Comparison of ENCODE assay signal across 17 cellular contexts in the genomic region with DNA sequence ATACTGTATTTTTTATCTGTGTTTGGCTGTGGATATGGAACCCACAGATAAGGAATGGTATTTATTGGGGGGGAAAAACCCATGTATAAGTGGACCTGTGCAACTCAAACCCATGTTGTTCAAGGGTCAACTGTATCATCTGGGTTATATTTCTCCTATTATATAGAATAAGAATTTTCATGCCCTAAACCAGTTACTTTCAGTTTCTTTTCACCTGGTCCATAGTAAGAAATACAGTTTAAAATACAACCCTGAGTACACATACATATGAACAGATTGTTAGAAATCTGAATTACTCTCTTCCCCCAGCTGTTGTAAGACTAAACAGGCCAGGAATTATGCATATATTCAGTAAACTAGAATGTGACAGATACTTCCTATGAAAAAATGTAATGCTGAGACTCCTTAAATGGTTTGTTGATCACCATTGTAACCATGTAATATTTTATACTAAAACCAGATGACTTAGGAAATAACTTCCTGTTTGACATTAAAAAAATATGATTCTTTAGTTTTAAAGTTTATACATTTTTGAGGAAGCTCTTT. TPM values are rescaled to one million over a fixed set of nuclear protein-coding genes. Genes with fewer than 3 reads are reported as not detected.
DNase-seq lines count a peak whose midpoint lies in the region; ATAC-seq and TF ChIP-seq lines count a peak whose summit lies in the region.
"Had no signal": no experiment of that assay in that cellular context is flagged by ENCODE, and none has a peak within 500 bp of the region (broad histone marks: within the 10 kb centered on the region; RNA-seq: fewer than 3 reads in every experiment).

No MANE protein-coding gene starts in this region.

- no peaks in the 10 kb centered on the region for H3K27me3 Mint-ChIP-seq in activated CD4-positive, alpha-beta T cell treated with anti-CD3 and anti-CD28 coated beads, Interleukin-2, amount 10 ng/mL, durations not matched to agents 24 days and 14 days
- H3K27me3 Mint-ChIP-seq in HFFc6 (ENCODE audit: insufficient read depth) (no peaks in the 10 kb centered on the region), chondrocyte (ENCODE audit: low read depth) (no peaks in the 10 kb centered on the region)
- H3K27me3 Mint-ChIP-seq: naive thymus-derived CD8-positive, alpha-beta T cell; type B pancreatic cell had no signal

- H3K4me1 Mint-ChIP-seq in activated CD4-positive, alpha-beta T cell treated with anti-CD3 and anti-CD28 coated beads, Interleukin-2, amount 10 ng/mL, durations not matched to agents 24 days and 14 days, result peaks cover 11% of the 10 kb centered on the region
- no peaks in the 10 kb centered on the region for H3K4me1 Mint-ChIP-seq in HFFc6 (ENCODE audit: low read depth)
- peaks cover 22% of the 10 kb centered on the region for H3K4me1 Mint-ChIP-seq in chondrocyte (ENCODE audit: low read depth)

- H3K27ac Mint-ChIP-seq in activated CD4-positive, alpha-beta T cell treated with anti-CD3 and anti-CD28 coated beads, Interleukin-2, amount 10 ng/mL, durations not matched to agents 24 days and 14 days, result no peak overlapping the region
- H3K27ac Mint-ChIP-seq in HFFc6, result peak overlapping the region; percentile 43; the same call in 1 of the 2 replicates
- H3K27ac Mint-ChIP-seq in chondrocyte (ENCODE audit: unreplicated experiment), result peak overlapping the region; percentile 17
- H3K27ac Mint-ChIP-seq: brain, type B pancreatic cell had no signal

- H3K9me3 ChIP-seq in muscle layer of duodenum (ENCODE audit: control insufficient read depth in 1 of 2, low read length in 2 of 2), result no peaks in the 10 kb centered on the region

- H3K9me3 Mint-ChIP-seq in activated CD4-positive, alpha-beta T cell treated with anti-CD3 and anti-CD28 coated beads, Interleukin-2, amount 10 ng/mL, durations not matched to agents 24 days and 14 days, result no peaks in the 10 kb centered on the region
- H3K9me3 Mint-ChIP-seq in HFFc6 (no peaks in the 10 kb centered on the region), chondrocyte (ENCODE audit: low read depth) (no peaks in the 10 kb centered on the region)
- H3K9me3 Mint-ChIP-seq: naive thymus-derived CD8-positive, alpha-beta T cell; type B pancreatic cell had no signal

- no peak for ATAC-seq in HG03025 (IDR thresholded peaks at IDR 0.05; ENCODE audit: low FRiP score, unreplicated experiment)
- ATAC-seq: PC-3 had no signal

- no peak for DNase-seq in activated CD4-positive, alpha-beta T cell treated with anti-CD3 and anti-CD28 coated beads, Interleukin-2, amount 10 ng/mL, durations not matched to agents 24 days and 14 days
- DNase-seq in activated CD4-positive, alpha-beta T cell treated with anti-CD3 and anti-CD28 coated beads for 4 hours, result no peak
- DNase-seq in HFFc6 (no peak), chondrocyte (ENCODE audit: low spot score) (no peak), T1000 (lab: John Stamatoyannopoulos, UW) (no peak)
- no peak for DNase-seq in stimulated activated CD4-positive, alpha-beta T cell treated with anti-CD3 and anti-CD28 coated beads, Interleukin-4, amount 100 ng/mL, for 4 hours
- DNase-seq: activated CD8-positive, alpha-beta memory T cell treated with anti-CD3 and anti-CD28 coated beads, Interleukin-2, amount 50 U/mL, for 48 hours; DMS79 treated with DMSO at 0.1 percent for 48 hours; Karpas-422; naive thymus-derived CD8-positive, alpha-beta T cell; PC-3; small intestine had no signal

- H3K36me3 ChIP-seq in muscle layer of duodenum (ENCODE audit: control insufficient read depth in 1 of 2, insufficient read depth in 2 of 2, low read length in 2 of 2), result peaks cover 0 to 4% of the 10 kb centered on the region in 2 donors

- peak overlapping the region; percentile 2 for H3K27ac ChIP-seq in muscle layer of duodenum (ENCODE audit: low read length)

- H3K36me3 Mint-ChIP-seq in activated CD4-positive, alpha-beta T cell treated with anti-CD3 and anti-CD28 coated beads, Interleukin-2, amount 10 ng/mL, durations not matched to agents 24 days and 14 days (ENCODE audit: low read depth), result peaks cover 4% of the 10 kb centered on the region
- H3K36me3 Mint-ChIP-seq in HFFc6 (ENCODE audit: low read depth) (peaks cover 1% of the 10 kb centered on the region), chondrocyte (ENCODE audit: low read depth) (peaks cover under 1% of the 10 kb centered on the region)

- no peaks in the 10 kb centered on the region for H3K27me3 ChIP-seq in muscle layer of duodenum (ENCODE audit: low read depth, low read length)

- no peaks in the 10 kb centered on the region for H3K4me1 ChIP-seq in muscle layer of duodenum (ENCODE audit: control insufficient read depth in 1 of 2, insufficient read depth in 2 of 2, low read length in 2 of 2)

- TF ChIP-seq CTCF in HFFc6 (IDR thresholded peaks at IDR 0.05), result no peak
- TF ChIP-seq CTCF in chondrocyte (IDR thresholded peaks at IDR 0.05), result no peak

- intact Hi-C loops in activated CD4-positive, alpha-beta T cell treated with anti-CD3 and anti-CD28 coated beads, Interleukin-2, amount 10 ng/mL, durations not matched to agents 24 days and 14 days (cut with micrococcal nuclease), result no loop called here

- H3K4me3 Mint-ChIP-seq in activated CD4-positive, alpha-beta T cell treated with anti-CD3 and anti-CD28 coated beads, Interleukin-2, amount 10 ng/mL, durations not matched to agents 24 days and 14 days, result peak overlapping the region; percentile 26
- H3K4me3 Mint-ChIP-seq in HFFc6, result no peak overlapping the region
- H3K4me3 Mint-ChIP-seq in chondrocyte (ENCODE audit: unreplicated experiment), result no peak overlapping the region
- H3K4me3 Mint-ChIP-seq: type B pancreatic cell had no signal

- H3K4me3 ChIP-seq in muscle layer of duodenum (ENCODE audit: low read depth in 1 of 2, low read length in 2 of 2), result peak overlapping the region; percentile 6 to 30

RNA-seq across cellular contexts. Expression of gene ZCWPW2, which starts 52.6 kb away (rescaled TPM):
- total RNA-seq in activated CD4-positive, alpha-beta T cell treated with anti-CD3 and anti-CD28 coated beads, Interleukin-2, amount 10 ng/mL, durations not matched to agents 24 days and 14 days, result 0.14 TPM in 1 of 2 replicates, not detected in the other
- total RNA-seq in HFFc6 (2021; fragmentation: NEBNext Ultra II Directional; extraction: Animal tissue kit (Norgen Biotek cat#: 25700)), result under 1 TPM; 0.34 to 0.87 (median 0.58) TPM
- total RNA-seq in chondrocyte, result 1.1 to 2.1 TPM (median 1.8 TPM) in 3 replicates
- total RNA-seq: A172, PC-3 had no signal

RNA-seq across cellular contexts. Expression of gene AZI2, which starts 52.7 kb away (rescaled TPM):
- total RNA-seq in activated CD4-positive, alpha-beta T cell treated with anti-CD3 and anti-CD28 coated beads, Interleukin-2, amount 10 ng/mL, durations not matched to agents 24 days and 14 days, result 35.6 and 38.7 TPM in 2 replicates
- 10 to 100 TPM; 61.9 to 69.6 (median 67.0) TPM for total RNA-seq in HFFc6 (2021; fragmentation: NEBNext Ultra II Directional; extraction: Animal tissue kit (Norgen Biotek cat#: 25700))
- 77.8 to 80.6 TPM (median 79.4 TPM) in 3 replicates for total RNA-seq in chondrocyte

RNA-seq across cellular contexts. Expression of gene CMC1, which starts 54.5 kb away (rescaled TPM):
- 21.3 and 23.2 TPM in 2 replicates for total RNA-seq in activated CD4-positive, alpha-beta T cell treated with anti-CD3 and anti-CD28 coated beads, Interleukin-2, amount 10 ng/mL, durations not matched to agents 24 days and 14 days
- 10 to 100 TPM; 14.9 to 23.0 (median 18.8) TPM for total RNA-seq in HFFc6 (2021; fragmentation: NEBNext Ultra II Directional; extraction: Animal tissue kit (Norgen Biotek cat#: 25700))
- total RNA-seq in chondrocyte, result 9.4 to 14.4 TPM (median 13.4 TPM) in 3 replicates
